ENCODE assay signal across 10 cellular contexts in the genomic region with DNA sequence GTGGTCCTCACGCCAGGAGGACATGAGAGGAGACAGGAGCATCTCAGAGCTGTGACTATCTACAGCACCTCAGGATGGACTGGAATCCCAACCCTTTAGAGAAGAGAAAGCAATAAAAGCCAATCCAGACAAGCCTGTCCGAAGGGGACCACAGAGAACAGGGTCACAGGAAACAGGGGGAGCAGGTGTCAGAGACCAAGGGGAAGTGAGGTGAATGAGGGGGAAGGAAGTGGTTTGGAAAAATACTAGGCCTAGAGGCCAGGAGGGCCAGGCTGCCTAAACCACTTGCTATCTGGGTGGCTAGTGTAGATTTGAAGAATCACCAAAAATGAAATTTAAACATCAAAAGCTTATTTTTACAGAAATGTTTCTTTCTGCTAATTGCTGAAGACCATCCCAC. TPM values are rescaled to one million over a fixed set of nuclear protein-coding genes. Genes with fewer than 3 reads are reported as not detected.
DNase-seq lines count a peak whose midpoint lies in the region; ATAC-seq lines count a peak whose summit lies in the region.
"Had no signal": no experiment of that assay in that cellular context is flagged by ENCODE, and none has a peak within 500 bp of the region (broad histone marks: within the 10 kb centered on the region; RNA-seq: fewer than 3 reads in every experiment).

No MANE protein-coding gene starts in this region.

- ATAC-seq in activated naive CD4-positive, alpha-beta T cell treated with anti-CD3 and anti-CD28 coated beads, Interleukin-2, amount 50 U/mL, for 72 hours: peak; percentile 38 to 59
- peak; percentile 57 for ATAC-seq in HG03039 (IDR thresholded peaks at IDR 0.05; ENCODE audit: unreplicated experiment)
- ATAC-seq in HG02571 (IDR thresholded peaks at IDR 0.05; ENCODE audit: unreplicated experiment): no peak

- H3K9me3 Mint-ChIP-seq in activated naive CD4-positive, alpha-beta T cell treated with anti-CD3 and anti-CD28 coated beads, Interleukin-2, amount 50 U/mL, for 72 hours: no peaks in the 10 kb centered on the region
- no peaks in the 10 kb centered on the region for H3K9me3 Mint-ChIP-seq in activated CD4-positive, alpha-beta memory T cell treated with anti-CD3 and anti-CD28 coated beads, Interleukin-2, amount 10 ng/mL, durations not matched to agents 7 days and 5 days
- H3K9me3 Mint-ChIP-seq: nephron had no signal

- H3K36me3 Mint-ChIP-seq in activated naive CD4-positive, alpha-beta T cell treated with anti-CD3 and anti-CD28 coated beads, Interleukin-2, amount 50 U/mL, for 72 hours: peaks cover 26 to 32% of the 10 kb centered on the region in 2 donors
- H3K36me3 Mint-ChIP-seq in activated CD4-positive, alpha-beta memory T cell treated with anti-CD3 and anti-CD28 coated beads, Interleukin-2, amount 10 ng/mL, durations not matched to agents 7 days and 5 days (ENCODE audit: low read depth): peaks cover 64% of the 10 kb centered on the region

- no peaks in the 10 kb centered on the region for H3K27me3 Mint-ChIP-seq in activated CD4-positive, alpha-beta memory T cell treated with anti-CD3 and anti-CD28 coated beads, Interleukin-2, amount 10 ng/mL, durations not matched to agents 7 days and 5 days

- CTCF ChIA-PET in activated CD4-positive, alpha-beta memory T cell treated with anti-CD3 and anti-CD28 coated beads, Interleukin-2, amount 10 ng/mL, durations not matched to agents 7 days and 5 days (lab: Charles Lee): interaction anchor here (0.8 to 2.6 kb wide), 2 partner anchors 16 to 86 kb away, joined by 3 to 6 read pairs; partner anchors contain the start of gene TMTC4

- no peak overlapping the region for H3K4me3 Mint-ChIP-seq in activated CD4-positive, alpha-beta memory T cell treated with anti-CD3 and anti-CD28 coated beads, Interleukin-2, amount 10 ng/mL, durations not matched to agents 7 days and 5 days
- H3K4me3 Mint-ChIP-seq: nephron had no signal

- POLR2A ChIA-PET in activated CD4-positive, alpha-beta memory T cell treated with anti-CD3 and anti-CD28 coated beads, Interleukin-2, amount 10 ng/mL, durations not matched to agents 7 days and 5 days (lab: Charles Lee): interaction anchor here (1.3 to 3.1 kb wide), 2 partner anchors 16 to 18 kb away, joined by 3 to 18 read pairs; partner anchors contain the start of gene TMTC4

- DNase-seq in activated naive CD4-positive, alpha-beta T cell treated with anti-CD3 and anti-CD28 coated beads, Interleukin-2, amount 50 U/mL, for 72 hours (ENCODE audit: low spot score in 2 of 2): no peak
- no peak for DNase-seq in activated naive CD4-positive, alpha-beta T cell (lab: John Stamatoyannopoulos, UW)
- peak; percentile 41 for DNase-seq in activated CD4-positive, alpha-beta memory T cell treated with anti-CD3 and anti-CD28 coated beads, Interleukin-2, amount 10 ng/mL, durations not matched to agents 7 days and 5 days
- DNase-seq in amygdala (lab: John Stamatoyannopoulos, UW): no peak
- no peak for DNase-seq in HK-2 (ENCODE audit: unreplicated experiment)
- no peak for DNase-seq in HuH-7 (ENCODE audit: low spot score)
- DNase-seq: NCI-H2171 had no signal

- peaks cover 28% of the 10 kb centered on the region for H3K4me1 Mint-ChIP-seq in activated CD4-positive, alpha-beta memory T cell treated with anti-CD3 and anti-CD28 coated beads, Interleukin-2, amount 10 ng/mL, durations not matched to agents 7 days and 5 days
- H3K4me1 Mint-ChIP-seq: nephron had no signal

- peak overlapping the region; percentile 40 to 51 for H3K27ac Mint-ChIP-seq in activated naive CD4-positive, alpha-beta T cell treated with anti-CD3 and anti-CD28 coated beads, Interleukin-2, amount 50 U/mL, for 72 hours
- H3K27ac Mint-ChIP-seq in activated CD4-positive, alpha-beta memory T cell treated with anti-CD3 and anti-CD28 coated beads, Interleukin-2, amount 10 ng/mL, durations not matched to agents 7 days and 5 days: peak overlapping the region; percentile 31
- H3K27ac Mint-ChIP-seq: nephron had no signal

RNA-seq across cellular contexts. Expression of gene TMTC4, which starts 16.2 kb away (rescaled TPM):
- 10 to 100 TPM; 12.5 to 21.3 TPM for total RNA-seq in activated naive CD4-positive, alpha-beta T cell treated with anti-CD3 and anti-CD28 coated beads, Interleukin-2, amount 50 U/mL, for 72 hours
- 10 to 100 TPM; 18.5 to 24.6 TPM for total RNA-seq in activated CD4-positive, alpha-beta memory T cell treated with anti-CD3 and anti-CD28 coated beads, Interleukin-2, amount 10 ng/mL, durations not matched to agents 7 days and 5 days
